In the genomic region with DNA sequence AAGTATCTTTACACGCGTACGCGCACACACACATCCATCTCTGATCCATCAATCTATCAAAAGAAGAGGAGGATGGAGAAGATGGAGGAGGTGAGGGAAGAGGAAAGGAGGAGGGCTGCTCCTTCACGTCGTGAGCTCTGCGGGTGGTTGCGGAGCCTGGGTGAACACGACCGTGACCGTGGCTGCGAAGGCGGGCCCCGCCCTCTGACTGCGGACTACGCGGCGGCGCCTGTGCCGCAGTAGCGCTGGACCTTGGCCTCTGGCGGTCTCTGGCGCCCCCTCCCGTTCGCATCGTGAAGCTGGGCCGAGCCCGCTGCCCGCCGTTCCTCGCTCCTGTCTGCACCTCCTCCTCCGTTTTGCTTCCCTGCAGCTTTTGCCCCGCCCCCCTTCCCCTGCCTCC, we compare ENCODE assay signal across 1 cellular context.
TF ChIP-seq lines count a peak whose summit lies in the region.

No MANE protein-coding gene starts in this region.

TF ChIP-seq in GM23338, 12 proteins besides CTCF, POLR2A, EP300 and RAD21 (continued from another document):
- TF ChIP-seq, protein P1, sequence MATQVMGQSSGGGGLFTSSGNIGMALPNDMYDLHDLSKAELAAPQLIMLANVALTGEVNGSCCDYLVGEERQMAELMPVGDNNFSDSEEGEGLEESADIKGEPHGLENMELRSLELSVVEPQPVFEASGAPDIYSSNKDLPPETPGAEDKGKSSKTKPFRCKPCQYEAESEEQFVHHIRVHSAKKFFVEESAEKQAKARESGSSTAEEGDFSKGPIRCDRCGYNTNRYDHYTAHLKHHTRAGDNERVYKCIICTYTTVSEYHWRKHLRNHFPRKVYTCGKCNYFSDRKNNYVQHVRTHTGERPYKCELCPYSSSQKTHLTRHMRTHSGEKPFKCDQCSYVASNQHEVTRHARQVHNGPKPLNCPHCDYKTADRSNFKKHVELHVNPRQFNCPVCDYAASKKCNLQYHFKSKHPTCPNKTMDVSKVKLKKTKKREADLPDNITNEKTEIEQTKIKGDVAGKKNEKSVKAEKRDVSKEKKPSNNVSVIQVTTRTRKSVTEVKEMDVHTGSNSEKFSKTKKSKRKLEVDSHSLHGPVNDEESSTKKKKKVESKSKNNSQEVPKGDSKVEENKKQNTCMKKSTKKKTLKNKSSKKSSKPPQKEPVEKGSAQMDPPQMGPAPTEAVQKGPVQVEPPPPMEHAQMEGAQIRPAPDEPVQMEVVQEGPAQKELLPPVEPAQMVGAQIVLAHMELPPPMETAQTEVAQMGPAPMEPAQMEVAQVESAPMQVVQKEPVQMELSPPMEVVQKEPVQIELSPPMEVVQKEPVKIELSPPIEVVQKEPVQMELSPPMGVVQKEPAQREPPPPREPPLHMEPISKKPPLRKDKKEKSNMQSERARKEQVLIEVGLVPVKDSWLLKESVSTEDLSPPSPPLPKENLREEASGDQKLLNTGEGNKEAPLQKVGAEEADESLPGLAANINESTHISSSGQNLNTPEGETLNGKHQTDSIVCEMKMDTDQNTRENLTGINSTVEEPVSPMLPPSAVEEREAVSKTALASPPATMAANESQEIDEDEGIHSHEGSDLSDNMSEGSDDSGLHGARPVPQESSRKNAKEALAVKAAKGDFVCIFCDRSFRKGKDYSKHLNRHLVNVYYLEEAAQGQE (IDR thresholded peaks at IDR 0.05; ENCODE audit: unreplicated experiment): no peak
